ENCODE assay signal across 1 cellular context in genomic region chr16:4693956-4694663, GRCh38.
TF ChIP-seq lines count a peak whose summit lies in the region.

No MANE protein-coding gene starts in this region.

TF ChIP-seq in K562, 482 proteins besides CTCF, POLR2A, EP300 and RAD21 (continues in another document):
- TF ChIP-seq CHD7 (IDR thresholded peaks at IDR 0.05; ENCODE audit: low read depth, low read length) (peak; percentile 56), HNRNPK (IDR thresholded peaks at IDR 0.05; ENCODE audit: low read depth, low read length, poor library complexity, severe bottlenecking) (peak; percentile 61), ZFX (CRISPR knock-in tag; IDR thresholded peaks at IDR 0.05) (peak; percentile 62), MCM7 (IDR thresholded peaks at IDR 0.05) (no peak), CREBBP (IDR thresholded peaks at IDR 0.05; ENCODE audit: low read depth, low read length) (no peak), HMGN3 (IDR thresholded peaks at IDR 0.05; ENCODE audit: borderline replicate concordance, extremely low read depth, insufficient read length, low read depth, low read length) (no peak), REST (CRISPR knock-in tag; IDR thresholded peaks at IDR 0.05; ENCODE audit: low read depth) (peak; percentile 46; the same call in 1 of the 2 replicates), ZBTB7A (IDR thresholded peaks at IDR 0.05; ENCODE audit: borderline replicate concordance, control insufficient read depth, low read depth, low read length) (peak; percentile 8; the same call in 1 of the 2 replicates), ZNF282 (CRISPR knock-in tag; IDR thresholded peaks at IDR 0.05) (no peak), MNT (conservative IDR thresholded peaks at IDR 0.05) (peak; percentile 15 to 56; a peak in 2 of 4 replicates), ZNF41 (CRISPR knock-in tag; conservative IDR thresholded peaks at IDR 0.05) (no peak), ARID4B (CRISPR knock-in tag; IDR thresholded peaks at IDR 0.05) (peak; percentile 65; the same call in 1 of the 2 replicates), ZNF561 (CRISPR knock-in tag; conservative IDR thresholded peaks at IDR 0.05) (no peak), KDM5B (IDR thresholded peaks at IDR 0.05; ENCODE audit: insufficient replicate concordance, low read depth, low read length) (peak; percentile 26), ZBTB9 (CRISPR knock-in tag; IDR thresholded peaks at IDR 0.05) (0 out of 2 replicates have a peak, but pooled peaks have one; percentile 20), RBFOX2 (IDR thresholded peaks at IDR 0.05; ENCODE audit: low read depth, low read length) (peak; percentile 75), PHF8 (IDR thresholded peaks at IDR 0.05; ENCODE audit: borderline replicate concordance, low read length) (peak; percentile 46; the same call in 1 of the 2 replicates), ZNF583 (CRISPR knock-in tag; IDR thresholded peaks at IDR 0.05) (no peak), ZKSCAN1 (IDR thresholded peaks at IDR 0.05; ENCODE audit: low read depth, low read length) (no peak), THAP7 (CRISPR knock-in tag; IDR thresholded peaks at IDR 0.05) (peak; percentile 58; the same call in 1 of the 2 replicates), RBBP5 (IDR thresholded peaks at IDR 0.05; ENCODE audit: borderline replicate concordance, insufficient read depth, low read length, poor library complexity, severe bottlenecking) (peak; percentile 17), ZNF354B (CRISPR knock-in tag; IDR thresholded peaks at IDR 0.05) (no peak), ATF7 (IDR thresholded peaks at IDR 0.05) (no peak), GMEB1 (CRISPR knock-in tag; IDR thresholded peaks at IDR 0.05) (peak; percentile 75), GTF2A2 (tag; IDR thresholded peaks at IDR 0.05) (no peak), SAFB (IDR thresholded peaks at IDR 0.05; ENCODE audit: borderline replicate concordance, low read depth, low read length) (peak; percentile 84), POLR2G (IDR thresholded peaks at IDR 0.05; ENCODE audit: low read depth, low read length) (peak; percentile 84), TRIM24 (IDR thresholded peaks at IDR 0.05) (no peak), CHD1 (IDR thresholded peaks at IDR 0.05; ENCODE audit: low read length) (peak; percentile 91), RB1 (IDR thresholded peaks at IDR 0.05; ENCODE audit: low read depth) (0 out of 2 replicates have a peak, but pooled peaks have one; percentile 3), RBM22 (IDR thresholded peaks at IDR 0.05; ENCODE audit: low read depth, low read length, poor library complexity, severe bottlenecking) (peak; percentile 81)
